Comparison of ENCODE assay signal across 9 cellular contexts in the genomic region with DNA sequence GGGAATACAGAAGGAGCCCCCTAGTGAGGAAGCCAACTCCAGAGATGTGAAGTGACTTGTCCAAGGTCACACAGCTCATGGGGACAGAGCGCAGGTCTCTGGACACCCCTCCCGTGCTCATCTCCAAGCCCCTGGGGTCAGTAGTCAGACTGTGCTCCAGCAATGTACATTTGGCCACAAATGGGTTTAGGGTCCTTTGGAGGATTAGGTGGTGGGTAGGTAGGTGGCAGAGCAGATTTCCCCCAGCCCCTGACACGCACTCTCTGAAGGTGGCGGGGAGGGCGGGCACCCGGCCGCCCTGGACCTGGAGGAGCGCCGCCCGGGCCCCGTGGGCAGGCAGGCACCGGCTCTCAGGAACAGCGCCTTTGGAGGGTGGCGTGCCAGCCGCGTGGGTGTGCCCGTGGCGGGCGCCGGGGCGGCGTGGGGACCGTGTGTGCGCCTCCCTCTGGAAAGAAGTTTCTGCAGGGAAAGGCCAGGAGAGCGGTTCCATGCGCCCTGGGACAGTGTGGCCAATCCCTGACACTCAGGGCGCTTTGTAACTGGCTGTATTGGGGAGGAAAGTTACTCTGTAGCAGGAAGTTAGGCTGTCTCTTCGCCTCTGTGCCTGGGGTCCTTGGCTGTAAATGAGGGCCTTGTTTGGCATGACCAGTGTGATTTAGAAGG. TPM values are rescaled to one million over a fixed set of nuclear protein-coding genes. Genes with fewer than 3 reads are reported as not detected.
DNase-seq lines count a peak whose midpoint lies in the region; ATAC-seq, FAIRE-seq and TF ChIP-seq lines count a peak whose summit lies in the region.
"Had no signal": no experiment of that assay in that cellular context is flagged by ENCODE, and none has a peak within 500 bp of the region (broad histone marks: within the 10 kb centered on the region; RNA-seq: fewer than 3 reads in every experiment).

No MANE protein-coding gene starts in this region.

- TF ChIP-seq CTCF in HEK293 (tag by site-specific recombination; IDR thresholded peaks at IDR 0.05): no peak
- peak in 6 of 7 experiments; percentile 9 to 44 (median 41) for TF ChIP-seq CTCF in body of pancreas (IDR thresholded peaks at IDR 0.05)

- TF ChIP-seq POLR2A in body of pancreas (IDR thresholded peaks at IDR 0.05): no peak

- intact Hi-C loops in body of pancreas (cut with DNase I): no loop called here

- no peak for FAIRE-seq in small intestine (lab: Jason Lieb, UNC)

- DNase-seq in body of pancreas (peak; percentile 49 to 58 (median 57)), left kidney (ENCODE audit: low read depth, low spot score) (peak; percentile 62), small intestine (peak; percentile 64), HT-29 (ENCODE audit: low spot score) (no peak), NCI-H2227 (lab: John Stamatoyannopoulos, UW; ENCODE audit: unreplicated experiment) (no peak), NCI-H1048 (lab: John Stamatoyannopoulos, UW) (no peak)
- DNase-seq: midbrain had no signal

- ATAC-seq in body of pancreas (peak; percentile 57), HG02970 (IDR thresholded peaks at IDR 0.05; ENCODE audit: low FRiP score, unreplicated experiment) (no peak)

- CTCF ChIA-PET in HEK293 (lab: Yijun Ruan, JAX): interaction anchor here (1.9 kb wide), 1 partner anchor 114 kb away, joined by 5 read pairs; no protein-coding TSS in a partner anchor

- H3K4me1 ChIP-seq in HEK293 (ENCODE audit: control insufficient read depth, insufficient read depth, low read length): peaks cover 20% of the 10 kb centered on the region
- peaks cover 13% of the 10 kb centered on the region for H3K4me1 ChIP-seq in body of pancreas
- peaks cover 3 to 5% of the 10 kb centered on the region in 2 donors for H3K4me1 ChIP-seq in small intestine (ENCODE audit: control insufficient read depth in 2 of 2, insufficient read depth in 1 of 2, low read depth in 1 of 2, low read length in 1 of 2)

- H3K4me3 ChIP-seq in HEK293 (ENCODE audit: low read depth, low read length) (no peak overlapping the region; the same call in 1 of the 2 replicates), body of pancreas (peak overlapping the region; percentile 19 to 43), small intestine (ENCODE audit: low read depth in 1 of 2, low read length in 2 of 2) (peak overlapping the region; percentile 2 to 64)

- H3K27ac ChIP-seq in HEK293 (ENCODE audit: extremely low read depth, low read depth, low read length): peak overlapping the region; percentile 54; the same call in 1 of the 2 replicates
- peak overlapping the region in 3 of 4 donors; percentile 55 to 79 (median 73) for H3K27ac ChIP-seq in body of pancreas
- no peak overlapping the region for H3K27ac ChIP-seq in small intestine (ENCODE audit: low read depth in 1 of 2, low read length in 1 of 2)

- POLR2A ChIA-PET in HEK293 (lab: Yijun Ruan, JAX): no interaction called here

- H3K9me3 ChIP-seq in HEK293 (ENCODE audit: control insufficient read depth, insufficient read depth, low read depth, low read length) (no peaks in the 10 kb centered on the region), body of pancreas (no peaks in the 10 kb centered on the region), small intestine (ENCODE audit: control insufficient read depth, low read depth) (no peaks in the 10 kb centered on the region)

- H3K27me3 ChIP-seq in body of pancreas: no peaks in the 10 kb centered on the region
- peaks cover 0 to 26% of the 10 kb centered on the region in 2 donors for H3K27me3 ChIP-seq in small intestine (ENCODE audit: control insufficient read depth in 2 of 2, insufficient read depth in 2 of 2, low read length in 2 of 2)

- no peaks in the 10 kb centered on the region for H3K36me3 ChIP-seq in HEK293 (ENCODE audit: control insufficient read depth in 2 of 2, insufficient read depth in 1 of 2, low read length in 2 of 2)
- H3K36me3 ChIP-seq in body of pancreas (replicated peaks in 1 of 2; ENCODE audit: insufficient read depth in 1 of 2, low read depth in 2 of 2): no peaks in the 10 kb centered on the region
- H3K36me3 ChIP-seq in small intestine (ENCODE audit: control insufficient read depth in 2 of 2, insufficient read depth in 2 of 2, low read length in 2 of 2): no peaks in the 10 kb centered on the region

- 0 to 3% methylated on average over 3 to 27 of the region's 28 CpGs for WGBS in body of pancreas, 2 donors
- WGBS in small intestine, 3 donors: 3 to 8% (median 7%) methylated on average over 14 to 28 of the region's 28 CpGs

TF ChIP-seq in HEK293, 187 proteins besides CTCF, POLR2A, EP300 and RAD21:
- TF ChIP-seq PRDM1 (tag by site-specific recombination; IDR thresholded peaks at IDR 0.05) (no peak), ZNF211 (tag by site-specific recombination; IDR thresholded peaks at IDR 0.05; ENCODE audit: low read depth) (no peak), ZNF350 (tag by site-specific recombination; IDR thresholded peaks at IDR 0.05) (no peak), BCL11A (tag by site-specific recombination; IDR thresholded peaks at IDR 0.05; ENCODE audit: low read depth) (no peak), MZF1 (tag by site-specific recombination; IDR thresholded peaks at IDR 0.05; ENCODE audit: borderline replicate concordance) (no peak), ZNF561 (tag by site-specific recombination; IDR thresholded peaks at IDR 0.05; ENCODE audit: borderline replicate concordance) (no peak), ZNF473 (tag by site-specific recombination; IDR thresholded peaks at IDR 0.05) (no peak), SALL2 (tag by site-specific recombination; IDR thresholded peaks at IDR 0.05; ENCODE audit: borderline replicate concordance) (no peak)
- TF ChIP-seq, protein P1, sequence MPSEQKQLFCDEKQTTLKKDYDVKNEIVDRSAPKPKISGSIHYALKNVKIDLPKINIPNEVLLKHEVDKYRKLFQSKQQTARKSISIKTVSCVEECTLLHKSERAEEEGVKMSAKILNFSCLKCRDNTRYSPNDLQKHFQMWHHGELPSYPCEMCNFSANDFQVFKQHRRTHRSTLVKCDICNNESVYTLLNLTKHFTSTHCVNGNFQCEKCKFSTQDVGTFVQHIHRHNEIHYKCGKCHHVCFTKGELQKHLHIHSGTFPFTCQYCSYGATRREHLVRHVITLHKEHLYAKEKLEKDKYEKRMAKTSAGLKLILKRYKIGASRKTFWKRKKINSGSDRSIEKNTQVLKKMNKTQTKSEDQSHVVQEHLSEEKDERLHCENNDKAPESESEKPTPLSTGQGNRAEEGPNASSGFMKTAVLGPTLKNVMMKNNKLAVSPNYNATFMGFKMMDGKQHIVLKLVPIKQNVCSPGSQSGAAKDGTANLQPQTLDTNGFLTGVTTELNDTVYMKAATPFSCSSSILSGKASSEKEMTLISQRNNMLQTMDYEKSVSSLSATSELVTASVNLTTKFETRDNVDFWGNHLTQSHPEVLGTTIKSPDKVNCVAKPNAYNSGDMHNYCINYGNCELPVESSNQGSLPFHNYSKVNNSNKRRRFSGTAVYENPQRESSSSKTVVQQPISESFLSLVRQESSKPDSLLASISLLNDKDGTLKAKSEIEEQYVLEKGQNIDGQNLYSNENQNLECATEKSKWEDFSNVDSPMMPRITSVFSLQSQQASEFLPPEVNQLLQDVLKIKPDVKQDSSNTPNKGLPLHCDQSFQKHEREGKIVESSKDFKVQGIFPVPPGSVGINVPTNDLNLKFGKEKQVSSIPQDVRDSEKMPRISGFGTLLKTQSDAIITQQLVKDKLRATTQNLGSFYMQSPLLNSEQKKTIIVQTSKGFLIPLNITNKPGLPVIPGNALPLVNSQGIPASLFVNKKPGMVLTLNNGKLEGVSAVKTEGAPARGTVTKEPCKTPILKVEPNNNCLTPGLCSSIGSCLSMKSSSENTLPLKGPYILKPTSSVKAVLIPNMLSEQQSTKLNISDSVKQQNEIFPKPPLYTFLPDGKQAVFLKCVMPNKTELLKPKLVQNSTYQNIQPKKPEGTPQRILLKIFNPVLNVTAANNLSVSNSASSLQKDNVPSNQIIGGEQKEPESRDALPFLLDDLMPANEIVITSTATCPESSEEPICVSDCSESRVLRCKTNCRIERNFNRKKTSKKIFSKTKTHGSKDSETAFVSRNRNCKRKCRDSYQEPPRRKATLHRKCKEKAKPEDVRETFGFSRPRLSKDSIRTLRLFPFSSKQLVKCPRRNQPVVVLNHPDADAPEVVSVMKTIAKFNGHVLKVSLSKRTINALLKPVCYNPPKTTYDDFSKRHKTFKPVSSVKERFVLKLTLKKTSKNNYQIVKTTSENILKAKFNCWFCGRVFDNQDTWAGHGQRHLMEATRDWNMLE (tag by site-specific recombination; conservative IDR thresholded peaks at IDR 0.05; ENCODE audit: low read depth): no peak

RNA-seq across cellular contexts. Expression of a gene that starts 1.0 kb away (rescaled TPM):
- 1 to 10 TPM in 1 of 2 donors, under 1 TPM in 1; 0.33 to 1.0 TPM for total RNA-seq in body of pancreas
- polyA plus RNA-seq in small intestine: 1 to 10 TPM; 1.1 to 1.8 (median 1.6) TPM
- total RNA-seq in HT-29 (2014; rRNA removed; shearing (Covaris generic)): 0.10 and 0.26 TPM in 2 replicates

Comparison
In these comparisons a context has a peak if more than half of its experiments do, and no peak if none do; other contexts are left out.
1. H3K27ac ChIP-seq: peak in HEK293 (single experiment) and body of pancreas (3 of 4); none in small intestine (0 of 2).
2. DNase-seq: peak in body of pancreas (4 of 4), left kidney (single experiment) and small intestine (single experiment); none in HT-29 (single experiment), NCI-H2227 (single experiment) and NCI-H1048 (single experiment).